ENCODE assay signal across 15 cellular contexts in the genomic region with DNA sequence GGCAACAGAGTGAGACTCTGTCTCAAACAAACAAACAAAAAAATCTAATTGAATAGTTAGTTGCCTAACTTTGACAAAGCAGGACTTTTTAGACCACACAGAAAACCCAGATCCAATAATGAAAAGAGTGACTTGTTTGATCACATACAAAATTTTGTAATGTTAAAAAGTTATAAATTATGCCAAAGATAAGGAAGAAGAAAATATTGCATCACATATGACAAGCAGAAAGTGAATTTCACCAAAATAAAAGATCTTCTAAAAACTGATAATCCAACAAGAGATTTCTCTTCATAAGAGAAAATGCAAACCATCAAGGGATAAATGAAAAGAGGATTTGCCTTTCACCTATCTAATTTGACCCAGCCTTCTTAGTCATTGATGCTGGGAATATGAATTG.
DNase-seq lines count a peak whose midpoint lies in the region; ATAC-seq and TF ChIP-seq lines count a peak whose summit lies in the region.
"Had no signal": no experiment of that assay in that cellular context is flagged by ENCODE, and none has a peak within 500 bp of the region (broad histone marks: within the 10 kb centered on the region; RNA-seq: fewer than 3 reads in every experiment).

No MANE protein-coding gene starts in this region.

- H3K27ac ChIP-seq in mammary epithelial cell (ENCODE audit: insufficient read depth, low read depth, low read length) = peak overlapping the region; percentile 61
- H3K27ac ChIP-seq in RWPE1 = no peak overlapping the region
- no peak overlapping the region for H3K27ac ChIP-seq in OCI-LY7 (ENCODE audit: low read depth, low read length, poor library complexity, severe bottlenecking)
- H3K27ac ChIP-seq: SJSA1 had no signal

- ATAC-seq in central memory CD8-positive, alpha-beta T cell (replicated peaks; ENCODE audit: extremely low read depth, poor library complexity, severe bottlenecking) = no peak
- ATAC-seq in stimulated activated memory B cell treated with anti-CD40 and anti-IgM and Interleukin-4, amounts not matched to agents 10 μg/mL and 1 μg/mL and 100 μg/mL, for 72 hours = no peak

- H3K4me3 Mint-ChIP-seq in MCF 10A (ENCODE audit: unreplicated experiment) = no peak overlapping the region
- peak overlapping the region; percentile 96 for H3K4me3 Mint-ChIP-seq in central memory CD8-positive, alpha-beta T cell
- H3K4me3 Mint-ChIP-seq in stimulated activated memory B cell treated with anti-CD40 and anti-IgM and Interleukin-4, amounts not matched to agents 10 μg/mL and 1 μg/mL and 100 μg/mL, for 72 hours = no peak overlapping the region
- H3K4me3 Mint-ChIP-seq: endodermal cell had no signal

- H3K36me3 Mint-ChIP-seq in MCF 10A (ENCODE audit: insufficient read depth, unreplicated experiment) = peaks cover 12% of the 10 kb centered on the region
- peaks cover 17% of the 10 kb centered on the region for H3K36me3 Mint-ChIP-seq in central memory CD8-positive, alpha-beta T cell (ENCODE audit: insufficient read depth)
- no peaks in the 10 kb centered on the region for H3K36me3 Mint-ChIP-seq in stimulated activated memory B cell treated with anti-CD40 and anti-IgM and Interleukin-4, amounts not matched to agents 10 μg/mL and 1 μg/mL and 100 μg/mL, for 72 hours

- POLR2A ChIA-PET in MCF 10A (lab: Yijun Ruan, JAX) = interaction anchor here (0.7 to 1.2 kb wide), 3 partner anchors 159 to 729 kb away, joined by 3 read pairs; a partner anchor contains a TSS
- POLR2A ChIA-PET in RWPE1 (lab: Yijun Ruan, JAX; ENCODE audit: low non-redundant PET) = no interaction called here
- POLR2A ChIA-PET in OCI-LY7 (lab: Charles Lee) = no interaction called here

- H3K9me3 ChIP-seq in mammary epithelial cell (replicated peaks; ENCODE audit: insufficient read depth, low read length) (peaks cover 5% of the 10 kb centered on the region), OCI-LY7 (ENCODE audit: low read length) (no peaks in the 10 kb centered on the region)
- H3K9me3 ChIP-seq: SJSA1 had no signal

- H3K27me3 ChIP-seq in mammary epithelial cell (ENCODE audit: insufficient read depth, low read length) = no peaks in the 10 kb centered on the region
- H3K27me3 ChIP-seq: SJSA1 had no signal

- no peak overlapping the region for H3K9ac ChIP-seq in mammary epithelial cell (ENCODE audit: insufficient read depth, low read length)

- H4K20me1 ChIP-seq in mammary epithelial cell (ENCODE audit: insufficient read depth, low read length) = no peaks in the 10 kb centered on the region
- no peaks in the 10 kb centered on the region for H4K20me1 ChIP-seq in OCI-LY7 (ENCODE audit: insufficient read depth, low read length)

- H3K79me2 ChIP-seq in mammary epithelial cell (ENCODE audit: insufficient read depth, low read length) (peaks cover 27% of the 10 kb centered on the region), OCI-LY7 (ENCODE audit: insufficient read depth, low read depth, low read length) (peaks cover 9% of the 10 kb centered on the region; the same call in 1 of the 2 replicates)

- H2AFZ ChIP-seq in mammary epithelial cell (ENCODE audit: low read depth, low read length) = no peak overlapping the region
- H2AFZ ChIP-seq in OCI-LY7 (ENCODE audit: low read length) = no peak overlapping the region

- peaks cover 32% of the 10 kb centered on the region for H3K4me1 Mint-ChIP-seq in MCF 10A (ENCODE audit: insufficient read depth, unreplicated experiment)
- H3K4me1 Mint-ChIP-seq in central memory CD8-positive, alpha-beta T cell = peaks cover 35% of the 10 kb centered on the region
- peaks cover 42% of the 10 kb centered on the region for H3K4me1 Mint-ChIP-seq in stimulated activated memory B cell treated with anti-CD40 and anti-IgM and Interleukin-4, amounts not matched to agents 10 μg/mL and 1 μg/mL and 100 μg/mL, for 72 hours

- intact Hi-C loops in mammary epithelial cell (cut with micrococcal nuclease) = loop anchor here (5.0 kb wide), 2 partner anchors 212 to 582 kb away; no protein-coding TSS in a partner anchor
- intact Hi-C loops in MCF 10A (cut with micrococcal nuclease) = no loop called here
- intact Hi-C loops in OCI-LY7 (cut with micrococcal nuclease; ENCODE audit: unreplicated experiment) = loop anchor here (10.0 kb wide), 2 partner anchors 385 to 995 kb away; a partner anchor contains a TSS

- CTCF ChIA-PET in mammary epithelial cell (lab: Charles Lee; ENCODE audit: low non-redundant PET) = no interaction called here
- CTCF ChIA-PET in MCF 10A (lab: Yijun Ruan, JAX) = interaction anchor here (0.6 to 1.0 kb wide), 4 partner anchors 18 to 1959 kb away, joined by 3 to 4 read pairs (median 3); no protein-coding TSS in a partner anchor
- CTCF ChIA-PET in RWPE1 (lab: Yijun Ruan, JAX) = no interaction called here
- CTCF ChIA-PET in OCI-LY7 (lab: Charles Lee; ENCODE audit: unreplicated experiment) = no interaction called here

- H3K9me2 ChIP-seq in OCI-LY7 (ENCODE audit: insufficient read depth, low read length) = no peaks in the 10 kb centered on the region

- BruUV-seq in mammary epithelial cell (replicated peaks; lab: Mats Ljungman, UMichigan) = no TSS peak
- no TSS peak for BruUV-seq in MCF 10A (replicated peaks; lab: Mats Ljungman, UMichigan)
- BruUV-seq in OCI-LY7 (replicated peaks; lab: Mats Ljungman, UMichigan) = no TSS peak

- H3K27ac Mint-ChIP-seq in MCF 10A (ENCODE audit: low read depth, unreplicated experiment) = no peak overlapping the region
- H3K27ac Mint-ChIP-seq in central memory CD8-positive, alpha-beta T cell (ENCODE audit: low read depth) = peak overlapping the region; percentile 83
- peak overlapping the region; percentile 79 for H3K27ac Mint-ChIP-seq in stimulated activated memory B cell treated with anti-CD40 and anti-IgM and Interleukin-4, amounts not matched to agents 10 μg/mL and 1 μg/mL and 100 μg/mL, for 72 hours
- H3K27ac Mint-ChIP-seq: endodermal cell, nephron progenitor cell had no signal

- H3K4me3 ChIP-seq in mammary epithelial cell (replicated peaks in 1 of 3; ENCODE audit: insufficient read depth in 1 of 3, low read depth in 2 of 3, low read length in 3 of 3) (no peak overlapping the region), OCI-LY7 (ENCODE audit: low read depth, low read length, poor library complexity, severe bottlenecking) (no peak overlapping the region)
- H3K4me3 ChIP-seq: SJSA1 had no signal

- DNase-seq in mammary epithelial cell (peak; percentile 40), MCF 10A (ENCODE audit: unreplicated experiment) (no peak), RWPE1 (ENCODE audit: low spot score) (peak; percentile 8), ecto neural progenitor cell (ENCODE audit: low spot score) (no peak), OCI-LY7 (ENCODE audit: low spot score) (no peak)
- no peak for DNase-seq in central memory CD8-positive, alpha-beta T cell (ENCODE audit: low spot score in 2 of 2)
- DNase-seq in stimulated activated CD4-positive, alpha-beta T cell treated with anti-CD3 and anti-CD28 coated beads, Interleukin-2, amount 100 ng/mL, for 24 hours = no peak
- DNase-seq: activated CD8-positive, alpha-beta memory T cell treated with anti-CD3 and anti-CD28 coated beads for 24 hours; DMS153; endodermal cell; NCI-H1694; NCI-H446; nephron progenitor cell had no signal

- in situ Hi-C loops in mammary epithelial cell (cut with MboI; ENCODE audit: low sequenced_read_pairs in 2 of 2) = loop anchor here in 1 of 2 donors (25.0 kb wide), 1 partner anchor 557 kb away; no protein-coding TSS in a partner anchor

- H3K9me3 Mint-ChIP-seq in MCF 10A (ENCODE audit: unreplicated experiment) = no peaks in the 10 kb centered on the region
- H3K9me3 Mint-ChIP-seq in central memory CD8-positive, alpha-beta T cell = no peaks in the 10 kb centered on the region
- H3K9me3 Mint-ChIP-seq in stimulated activated memory B cell treated with anti-CD40 and anti-IgM and Interleukin-4, amounts not matched to agents 10 μg/mL and 1 μg/mL and 100 μg/mL, for 72 hours = no peaks in the 10 kb centered on the region

- no peaks in the 10 kb centered on the region for H3K27me3 Mint-ChIP-seq in MCF 10A (ENCODE audit: insufficient read depth, unreplicated experiment)
- H3K27me3 Mint-ChIP-seq in central memory CD8-positive, alpha-beta T cell = no peaks in the 10 kb centered on the region
- no peaks in the 10 kb centered on the region for H3K27me3 Mint-ChIP-seq in stimulated activated memory B cell treated with anti-CD40 and anti-IgM and Interleukin-4, amounts not matched to agents 10 μg/mL and 1 μg/mL and 100 μg/mL, for 72 hours

- peaks cover 1% of the 10 kb centered on the region for H3K36me3 ChIP-seq in mammary epithelial cell (ENCODE audit: insufficient read depth, low read length)
- 0 out of 2 replicates have a peak, but pooled peaks cover 4% of the 10 kb centered on the region for H3K36me3 ChIP-seq in OCI-LY7 (ENCODE audit: insufficient read depth, low read length)

- dilution Hi-C loops in mammary epithelial cell (cut with HindIII; ENCODE audit: low sequenced_read_pairs) = no loop called here

- peak overlapping the region; percentile 84 for H3K4me2 ChIP-seq in mammary epithelial cell (ENCODE audit: insufficient read depth, low read depth, low read length)
- no peak overlapping the region for H3K4me2 ChIP-seq in OCI-LY7 (ENCODE audit: low read length)

- TF ChIP-seq CTCF in mammary epithelial cell (conservative IDR thresholded peaks at IDR 0.05 in 1 of 2, IDR thresholded peaks at IDR 0.05 in 1 of 2; ENCODE audit: extremely low read depth in 1 of 2, insufficient read depth in 1 of 2, low read depth in 1 of 2, low read length in 2 of 2) = no peak
- TF ChIP-seq CTCF in MCF 10A (IDR thresholded peaks at IDR 0.05; ENCODE audit: unreplicated experiment) = no peak
- TF ChIP-seq CTCF in RWPE1 (conservative IDR thresholded peaks at IDR 0.05; ENCODE audit: low read depth) = no peak
- no peak for TF ChIP-seq CTCF in OCI-LY7 (conservative IDR thresholded peaks at IDR 0.05; ENCODE audit: low read length)

- peaks cover 42% of the 10 kb centered on the region for H3K4me1 ChIP-seq in mammary epithelial cell (ENCODE audit: insufficient read depth, low read length)
- peaks cover 14% of the 10 kb centered on the region for H3K4me1 ChIP-seq in OCI-LY7 (ENCODE audit: insufficient read depth, low read length, poor library complexity, severe bottlenecking)

Comparison
In these comparisons a context has a peak if more than half of its experiments do, and no peak if none do; other contexts are left out.
1. DNase-seq: peak in mammary epithelial cell (single experiment) and RWPE1 (single experiment); none in MCF 10A (single experiment), central memory CD8-positive, alpha-beta T cell (0 of 2), stimulated activated CD4-positive, alpha-beta T cell treated with anti-CD3 and anti-CD28 coated beads, Interleukin-2, amount 100 ng/mL, for 24 hours (0 of 2), ecto neural progenitor cell (single experiment) and OCI-LY7 (single experiment).